ENCODE assay signal across 28 cellular contexts in the genomic region with DNA sequence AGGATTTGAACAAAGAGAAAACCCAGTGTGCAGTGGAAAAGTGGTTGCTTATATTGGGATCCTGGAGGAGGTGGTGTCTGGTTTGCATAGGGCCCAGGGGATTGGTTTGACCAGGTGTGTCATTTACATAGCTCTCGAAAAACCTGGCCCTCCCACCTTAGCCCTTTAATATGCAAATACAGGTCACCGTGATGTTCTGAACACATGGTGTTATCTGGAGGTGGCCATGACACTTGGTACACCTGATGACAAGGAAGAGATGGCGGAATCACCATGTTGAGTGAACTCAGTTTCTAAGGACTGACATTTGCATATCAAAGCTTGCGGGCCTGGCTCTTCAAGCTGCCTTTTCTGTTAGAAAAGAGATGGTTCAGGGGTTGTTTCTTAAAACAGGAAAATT.
"Had no signal": no experiment of that assay in that cellular context is flagged by ENCODE, and none has a peak within 500 bp of the region (broad histone marks: within the 10 kb centered on the region; RNA-seq: fewer than 3 reads in every experiment).

No MANE protein-coding gene starts in this region.

- H3K9me3 Mint-ChIP-seq: activated CD4-positive, alpha-beta memory T cell treated with anti-CD3 and anti-CD28 coated beads for 36 hours; activated naive CD4-positive, alpha-beta T cell treated with anti-CD3 and anti-CD28 coated beads, Interleukin-2, amount 10 ng/mL, durations not matched to agents 7 days and 5 days; activated naive CD8-positive, alpha-beta T cell treated with anti-CD3 and anti-CD28 coated beads, Interleukin-2, amount 10 ng/mL, durations not matched to agents 7 days and 5 days; activated T-helper 1 cell treated with anti-CD3 and anti-CD28 coated beads, Interleukin-12 subunit alpha, Interleukin-12 subunit beta, Interleukin-2, Interleukin-4 antibody, amounts not matched to agents 30 ng/mL and 10 ng/mL and 1 ng/mL, durations not matched to agents 14 hours and 24 hours and 36 hours; mesothelial cell of epicardium; neural progenitor cell had no signal

- H3K9ac ChIP-seq: neural progenitor cell had no signal

- H3K36me3 ChIP-seq: ascending aorta, cardiac muscle cell, colonic mucosa, neural progenitor cell, right atrium auricular region, spleen, suprapubic skin, tibial artery, upper lobe of right lung had no signal

- ATAC-seq: left cardiac atrium; left ventricle myocardium superior; naive thymus-derived CD4-positive, alpha-beta T cell; upper lobe of right lung had no signal

- H3K9me3 ChIP-seq: ascending aorta, colonic mucosa, right atrium auricular region, spleen, suprapubic skin, tibial artery, upper lobe of right lung had no signal

- H2AFZ ChIP-seq: neural progenitor cell had no signal

- H3K4me2 ChIP-seq: neural progenitor cell had no signal

- H3K27ac Mint-ChIP-seq: activated CD4-positive, alpha-beta memory T cell treated with anti-CD3 and anti-CD28 coated beads for 36 hours; activated naive CD4-positive, alpha-beta T cell treated with anti-CD3 and anti-CD28 coated beads, Interleukin-2, amount 10 ng/mL, durations not matched to agents 7 days and 5 days; activated naive CD8-positive, alpha-beta T cell treated with anti-CD3 and anti-CD28 coated beads, Interleukin-2, amount 10 ng/mL, durations not matched to agents 7 days and 5 days; activated T-helper 1 cell treated with anti-CD3 and anti-CD28 coated beads, Interleukin-12 subunit alpha, Interleukin-12 subunit beta, Interleukin-2, Interleukin-4 antibody, amounts not matched to agents 30 ng/mL and 10 ng/mL and 1 ng/mL, durations not matched to agents 14 hours and 24 hours and 36 hours; mesothelial cell of epicardium; neural progenitor cell had no signal

- DNase-seq: activated CD4-positive, alpha-beta memory T cell treated with anti-CD3 and anti-CD28 coated beads for 36 hours; activated CD4-positive, alpha-beta T cell treated with anti-CD3 and anti-CD28 coated beads for 48 hours; activated CD8-positive, alpha-beta memory T cell treated with anti-CD3 and anti-CD28 coated beads, Interleukin-2, amount 50 U/mL, for 4 hours; activated gamma-delta T cell; activated naive CD4-positive, alpha-beta T cell treated with anti-CD3 and anti-CD28 coated beads, Interleukin-2, amount 10 ng/mL, durations not matched to agents 7 days and 5 days; activated naive CD8-positive, alpha-beta T cell treated with anti-CD3 and anti-CD28 coated beads, Interleukin-2, amount 10 ng/mL, durations not matched to agents 7 days and 5 days; activated T-cell treated with anti-CD3 and anti-CD28 coated beads, Interleukin-2, amount 50 U/mL, for 1 hour; cerebellar nuclear complex; colonic mucosa; effector CD8-positive, alpha-beta T cell; islet precursor cell; left cardiac atrium; left ventricle myocardium superior; naive thymus-derived CD4-positive, alpha-beta T cell; spleen; stimulated activated naive CD4-positive, alpha-beta T cell; T-helper 9 cell; tibial artery; upper lobe of right lung had no signal

- H3K27ac ChIP-seq: ascending aorta, cardiac muscle cell, colonic mucosa, neural progenitor cell, right atrium auricular region, spleen, suprapubic skin, tibial artery, upper lobe of right lung, VCaP had no signal

- H3K4me3 ChIP-seq: ascending aorta, cardiac muscle cell, colonic mucosa, neural progenitor cell, right atrium auricular region, spleen, suprapubic skin, tibial artery, upper lobe of right lung had no signal

- H3K4me3 Mint-ChIP-seq: activated CD4-positive, alpha-beta memory T cell treated with anti-CD3 and anti-CD28 coated beads for 36 hours; activated naive CD4-positive, alpha-beta T cell treated with anti-CD3 and anti-CD28 coated beads, Interleukin-2, amount 10 ng/mL, durations not matched to agents 7 days and 5 days; activated naive CD8-positive, alpha-beta T cell treated with anti-CD3 and anti-CD28 coated beads, Interleukin-2, amount 10 ng/mL, durations not matched to agents 7 days and 5 days; mesothelial cell of epicardium; neural progenitor cell had no signal

- H3K27me3 ChIP-seq: ascending aorta, cardiac muscle cell, colonic mucosa, right atrium auricular region, suprapubic skin, tibial artery, upper lobe of right lung had no signal

- H3K36me3 Mint-ChIP-seq: activated naive CD8-positive, alpha-beta T cell treated with anti-CD3 and anti-CD28 coated beads, Interleukin-2, amount 10 ng/mL, durations not matched to agents 7 days and 5 days; brain; mesothelial cell of epicardium had no signal
